ENCODE assay signal across 8 cellular contexts in genomic region chr1:93448983-93449805, GRCh38. TPM values are rescaled to one million over a fixed set of nuclear protein-coding genes. Genes with fewer than 3 reads are reported as not detected.
A peak's percentile ranks its signal among the peaks of the same experiment; 100 is the strongest.
DNase-seq lines count a peak whose midpoint lies in the region; ATAC-seq, FAIRE-seq and TF ChIP-seq lines count a peak whose summit lies in the region.

No MANE protein-coding gene starts in this region.

- DNase-seq in Right ventricle myocardium superior (no peak), cardiac septum (ENCODE audit: low spot score) (no peak), NCI-H2227 (lab: John Stamatoyannopoulos, UW; ENCODE audit: unreplicated experiment) (peak; percentile 58), bronchial epithelial cell (ENCODE audit: low read depth) (peak; percentile 48), left lung (peak; percentile 57 to 79), thoracic aorta (ENCODE audit: low spot score) (no peak), A172 (ENCODE audit: low spot score) (no peak), putamen (ENCODE audit: low spot score) (no peak)

- peak overlapping the region; percentile 97 for H3K4me3 ChIP-seq in bronchial epithelial cell (ENCODE audit: low read depth, low read length)
- peak overlapping the region; percentile 81 to 91 for H3K4me3 ChIP-seq in left lung
- H3K4me3 ChIP-seq in thoracic aorta: peak overlapping the region; percentile 91

- no peak for FAIRE-seq in bronchial epithelial cell (lab: Jason Lieb, UNC)

- H3K4me1 ChIP-seq in left lung (peaks cover 0 to 23% of the 10 kb centered on the region in 2 donors), thoracic aorta (ENCODE audit: control insufficient read depth in 1 of 2, low read depth in 2 of 2) (peaks cover 0 to 5% of the 10 kb centered on the region in 2 donors)

- H3K36me3 ChIP-seq in bronchial epithelial cell (ENCODE audit: control insufficient read depth, insufficient read depth, low read length) (no peaks in the 10 kb centered on the region), left lung (no peaks in the 10 kb centered on the region), thoracic aorta (no peaks in the 10 kb centered on the region)

- peak overlapping the region; percentile 88 to 89 for H3K27ac ChIP-seq in left lung
- no peak overlapping the region for H3K27ac ChIP-seq in thoracic aorta

- no peaks in the 10 kb centered on the region for H3K9me3 ChIP-seq in left lung
- no peaks in the 10 kb centered on the region for H3K9me3 ChIP-seq in thoracic aorta

- no peaks in the 10 kb centered on the region for H3K27me3 ChIP-seq in bronchial epithelial cell (ENCODE audit: control insufficient read depth, insufficient read depth, low read length)
- H3K27me3 ChIP-seq in left lung: peaks cover 0 to 50% of the 10 kb centered on the region in 2 donors
- no peaks in the 10 kb centered on the region for H3K27me3 ChIP-seq in thoracic aorta (replicated peaks; ENCODE audit: insufficient read depth)

- ATAC-seq in Right ventricle myocardium superior (ENCODE audit: poor library complexity) (peak; percentile 12), left lung (peak; percentile 53), thoracic aorta (ENCODE audit: insufficient number of reproducible peaks, low FRiP score, low read depth) (no peak)

- intact Hi-C loops in Right ventricle myocardium superior (cut with DNase I) (loop anchor here (10.0 kb wide), 1 partner anchor 106 kb away; no protein-coding TSS in a partner anchor), cardiac septum (cut with DNase I) (loop anchor here (5.0 kb wide), 3 partner anchors 102 to 163 kb away; partner anchors contain the start of gene DR1), left lung (cut with DNase I) (no loop called here)

- peak; percentile 44 for TF ChIP-seq CTCF in bronchial epithelial cell (IDR thresholded peaks at IDR 0.05; ENCODE audit: insufficient read depth, low read length, severe bottlenecking)
- no peak for TF ChIP-seq CTCF in left lung (IDR thresholded peaks at IDR 0.05)
- TF ChIP-seq CTCF in thoracic aorta (IDR thresholded peaks at IDR 0.05): no peak

RNA-seq across cellular contexts. Expression of gene FNBP1L, which starts 1.3 kb away (rescaled TPM):
- total RNA-seq in Right ventricle myocardium superior (21.0 TPM), cardiac septum (13.5 TPM), bronchial epithelial cell (25.7 and 29.7 TPM in 2 replicates), left lung (10 to 100 TPM; 26.9 to 50.5 TPM), thoracic aorta (10 to 100 TPM; 12.2 to 13.2 TPM)
- total RNA-seq in A172 (2014; rRNA removed; shearing (Covaris generic)): 27.1 and 34.9 TPM in 2 replicates

Comparison
In these comparisons a context has a peak if more than half of its experiments do, and no peak if none do; other contexts are left out.
1. DNase-seq: peak in NCI-H2227 (single experiment), bronchial epithelial cell (single experiment) and left lung (2 of 2); none in Right ventricle myocardium superior (single experiment), cardiac septum (single experiment), thoracic aorta (single experiment), A172 (single experiment) and putamen (single experiment).
2. H3K27ac ChIP-seq: peak in left lung (2 of 2); none in thoracic aorta (0 of 2).
3. intact Hi-C loops: an anchor here in Right ventricle myocardium superior (10.0 kb wide) and cardiac septum (5.0 kb wide); none called in left lung.
4. Peak in every context shown above with its lines, with median percentiles within 50 percentile points of each other: H3K4me3 ChIP-seq.